In genomic region chr6:93293399-93294271, GRCh38 we compare ENCODE assay signal across 20 cellular contexts.
A peak's percentile ranks its signal among the peaks of the same experiment; 100 is the strongest.
DNase-seq lines count a peak whose midpoint lies in the region; TF ChIP-seq lines count a peak whose summit lies in the region.
"Had no signal": no experiment of that assay in that cellular context is flagged by ENCODE, and none has a peak within 500 bp of the region (broad histone marks: within the 10 kb centered on the region; RNA-seq: fewer than 3 reads in every experiment).

No MANE protein-coding gene starts in this region.

- DNase-seq in G401 (ENCODE audit: low spot score) (peak; percentile 35), NCI-H1436 (lab: John Stamatoyannopoulos, UW) (peak; percentile 85), NCI-H345 (lab: John Stamatoyannopoulos, UW) (peak; percentile 47), endothelial cell (ENCODE audit: low spot score) (no peak), D341Med (ENCODE audit: low spot score) (no peak), EL (no peak), NCI-H1048 (lab: John Stamatoyannopoulos, UW) (no peak)
- DNase-seq: activated CD4-positive, alpha-beta T cell treated with anti-CD3 and anti-CD28 coated beads, Interleukin-2, amount 50 U/mL, for 1 hour; activated naive CD4-positive, alpha-beta T cell; activated T-cell treated with anti-CD3 and anti-CD28 coated beads, Interleukin-2, amount 50 U/mL, for 48 hours; cerebellar nuclear complex; DMS 273 treated with DMSO at 0.1 percent for 48 hours; NK-92 treated with Interleukin-12 subunit alpha and Interleukin-12 subunit beta, amount 100 ng/mL, for 24 hours; PC-3; stimulated activated CD4-positive, alpha-beta T cell treated with anti-CD3 and anti-CD28 coated beads, Interleukin-15, amount 100 ng/mL, for 24 hours; stimulated activated naive B cell treated with anti-CD40 and anti-IgM and Interleukin-4, amounts not matched to agents 10 μg/mL and 1 μg/mL and 100 μg/mL, for 72 hours; T1000 had no signal

- no peaks in the 10 kb centered on the region for H3K4me1 Mint-ChIP-seq in endothelial cell (ENCODE audit: unreplicated experiment)
- H3K4me1 Mint-ChIP-seq: GM23338; memory B cell; stimulated activated naive B cell treated with anti-CD40 and anti-IgM and Interleukin-4, amounts not matched to agents 10 μg/mL and 1 μg/mL and 100 μg/mL, for 72 hours had no signal

- no peak overlapping the region for H3K4me3 Mint-ChIP-seq in endothelial cell (ENCODE audit: unreplicated experiment)
- H3K4me3 Mint-ChIP-seq: GM23338; memory B cell; neural progenitor cell; stimulated activated naive B cell treated with anti-CD40 and anti-IgM and Interleukin-4, amounts not matched to agents 10 μg/mL and 1 μg/mL and 100 μg/mL, for 72 hours had no signal

- in situ Hi-C loops in G401 (cut with HindIII; ENCODE audit: low sequenced_read_pairs), result no loop called here

- H3K27me3 Mint-ChIP-seq in endothelial cell (ENCODE audit: unreplicated experiment), result no peaks in the 10 kb centered on the region
- H3K27me3 Mint-ChIP-seq: memory B cell; stimulated activated naive B cell treated with anti-CD40 and anti-IgM and Interleukin-4, amounts not matched to agents 10 μg/mL and 1 μg/mL and 100 μg/mL, for 72 hours had no signal

- TF ChIP-seq CTCF in endothelial cell (IDR thresholded peaks at IDR 0.05; ENCODE audit: unreplicated experiment), result no peak

- no peaks in the 10 kb centered on the region for H3K36me3 Mint-ChIP-seq in endothelial cell (ENCODE audit: low read depth, unreplicated experiment)
- H3K36me3 Mint-ChIP-seq: memory B cell; stimulated activated naive B cell treated with anti-CD40 and anti-IgM and Interleukin-4, amounts not matched to agents 10 μg/mL and 1 μg/mL and 100 μg/mL, for 72 hours had no signal

- no peaks in the 10 kb centered on the region for H3K9me3 Mint-ChIP-seq in endothelial cell (ENCODE audit: unreplicated experiment)
- H3K9me3 Mint-ChIP-seq: GM23338; neural progenitor cell; stimulated activated naive B cell treated with anti-CD40 and anti-IgM and Interleukin-4, amounts not matched to agents 10 μg/mL and 1 μg/mL and 100 μg/mL, for 72 hours had no signal

- peak overlapping the region; percentile 45 for H3K27ac Mint-ChIP-seq in endothelial cell (ENCODE audit: unreplicated experiment)
- H3K27ac Mint-ChIP-seq: GM23338; memory B cell; neural progenitor cell; stimulated activated naive B cell treated with anti-CD40 and anti-IgM and Interleukin-4, amounts not matched to agents 10 μg/mL and 1 μg/mL and 100 μg/mL, for 72 hours had no signal

Comparison
In these comparisons a context has a peak if more than half of its experiments do, and no peak if none do; other contexts are left out.
1. DNase-seq: peak in G401 (single experiment), NCI-H1436 (single experiment) and NCI-H345 (single experiment); none in endothelial cell (single experiment), D341Med (single experiment), EL (single experiment) and NCI-H1048 (single experiment).